ENCODE assay signal across 8 cellular contexts in the genomic region with DNA sequence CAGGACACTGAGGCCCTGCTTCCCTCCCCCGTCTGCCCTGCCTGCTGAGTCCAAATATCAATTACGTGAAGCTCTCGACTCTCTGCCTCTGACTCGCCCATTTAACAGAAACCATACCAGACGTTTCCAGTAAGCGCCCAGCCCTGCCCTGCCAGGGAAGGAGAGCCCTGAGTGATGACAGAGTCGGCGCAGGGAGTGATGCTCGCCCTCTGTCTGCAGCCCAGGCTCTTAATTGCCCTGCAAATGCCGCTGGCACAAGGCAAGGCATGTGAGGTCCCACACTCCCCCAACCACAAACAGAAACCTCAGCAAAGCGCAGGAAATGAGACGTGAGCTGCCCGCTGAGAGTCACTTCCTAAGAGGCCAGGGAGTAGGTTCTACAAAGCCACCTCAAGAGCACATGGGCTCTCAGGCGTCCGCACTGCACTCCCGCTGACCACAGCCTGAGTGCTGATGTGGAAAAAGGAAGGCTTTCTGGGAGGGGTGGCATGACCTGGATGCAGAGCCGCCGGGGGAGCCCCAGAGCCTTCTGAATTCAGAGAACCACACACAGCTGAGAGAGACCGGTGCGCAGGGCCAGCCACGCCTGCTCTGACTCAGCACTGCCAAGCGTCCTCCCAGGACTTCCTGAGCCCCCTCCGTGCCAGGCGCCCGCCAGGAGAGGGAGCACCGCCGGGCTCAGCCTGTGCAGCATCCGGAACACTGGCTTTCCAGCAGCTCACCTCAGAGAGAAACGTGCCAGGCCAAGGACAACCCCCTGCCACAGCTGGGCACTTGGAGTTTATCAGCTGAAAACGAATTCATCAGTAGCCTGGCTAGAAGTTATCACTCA. TPM values are rescaled to one million over a fixed set of nuclear protein-coding genes. Genes with fewer than 3 reads are reported as not detected.
DNase-seq lines count a peak whose midpoint lies in the region; ATAC-seq and TF ChIP-seq lines count a peak whose summit lies in the region.

No MANE protein-coding gene starts in this region.

- peak overlapping the region; percentile 90 to 99 (median 96) for H3K4me2 ChIP-seq in BLaER1 treated with 17β-estradiol and CSF1 and Interleukin-3, amounts not matched to agents 10 nM and 100 nM

- peaks cover 39 to 63% (median 53%) of the 10 kb centered on the region in 10 experiments for H3K4me1 ChIP-seq in BLaER1 treated with 17β-estradiol and CSF1 and Interleukin-3, amounts not matched to agents 10 nM and 100 nM
- peaks cover 35% of the 10 kb centered on the region for H3K4me1 ChIP-seq in mucosa of descending colon (ENCODE audit: low read depth)

- ATAC-seq in GM19025 (IDR thresholded peaks at IDR 0.05; ENCODE audit: low read depth, unreplicated experiment): peak; percentile 57
- peak; percentile 50 for ATAC-seq in HG03439 (IDR thresholded peaks at IDR 0.05; ENCODE audit: unreplicated experiment)
- peak; percentile 84 for ATAC-seq in mucosa of descending colon

- peaks cover 8 to 52% (median 42%) of the 10 kb centered on the region in 11 experiments; a peak in 17 of 22 replicates for H4K20me1 ChIP-seq in BLaER1 treated with 17β-estradiol and CSF1 and Interleukin-3, amounts not matched to agents 10 nM and 100 nM

- peak overlapping the region; percentile 36 to 86 (median 74); a peak in 21 of 22 replicates for H3K27ac ChIP-seq in BLaER1 treated with 17β-estradiol and CSF1 and Interleukin-3, amounts not matched to agents 10 nM and 100 nM

- no peaks in the 10 kb centered on the region for H3K36me3 ChIP-seq in BLaER1 treated with 17β-estradiol and CSF1 and Interleukin-3, amounts not matched to agents 10 nM and 100 nM
- no peaks in the 10 kb centered on the region for H3K36me3 ChIP-seq in mucosa of descending colon (ENCODE audit: low read depth)

- peak; percentile 98 for DNase-seq in NOMO-1 treated with dmso at 0.1 percent for 144 hours (lab: John Stamatoyannopoulos, UW; ENCODE audit: unreplicated experiment)
- peak; percentile 79 for DNase-seq in activated CD8-positive, alpha-beta memory T cell treated with anti-CD3 and anti-CD28 coated beads, Interleukin-2, amount 50 U/mL, for 4 hours
- DNase-seq in epidermal melanocyte (ENCODE audit: insufficient read length, low spot score): peak; percentile 90
- peak; percentile 87 to 94 (median 91) for DNase-seq in mucosa of descending colon
- DNase-seq in stimulated activated CD8-positive, alpha-beta memory T cell treated with anti-CD3 and anti-CD28 coated beads, Interleukin-2, amount 100 ng/mL, for 48 hours (ENCODE audit: low read depth in 2 of 2): peak; percentile 73 to 78

- peak overlapping the region in 9 of 10 experiments; percentile 32 to 62 (median 41); a peak in 16 of 20 replicates for H3K4me3 ChIP-seq in BLaER1 treated with 17β-estradiol and CSF1 and Interleukin-3, amounts not matched to agents 10 nM and 100 nM
- no peak overlapping the region for H3K4me3 ChIP-seq in mucosa of descending colon

- no peaks in the 10 kb centered on the region for H3K9me3 ChIP-seq in BLaER1 treated with 17β-estradiol and CSF1 and Interleukin-3, amounts not matched to agents 10 nM and 100 nM (replicated peaks in 1 of 11)
- no peaks in the 10 kb centered on the region for H3K9me3 ChIP-seq in mucosa of descending colon

- H3K9ac ChIP-seq in BLaER1 treated with 17β-estradiol and CSF1 and Interleukin-3, amounts not matched to agents 10 nM and 100 nM: peak overlapping the region; percentile 16 to 81 (median 64); a peak in 21 of 22 replicates

- peaks cover 31 to 72% (median 62%) of the 10 kb centered on the region in 11 experiments for H3K27me3 ChIP-seq in BLaER1 treated with 17β-estradiol and CSF1 and Interleukin-3, amounts not matched to agents 10 nM and 100 nM

- intact Hi-C loops in mucosa of descending colon (cut with DNase I, micrococcal nuclease): no loop called here

- peak; percentile 48 for TF ChIP-seq CTCF in mucosa of descending colon (IDR thresholded peaks at IDR 0.05)

RNA-seq across cellular contexts. Expression of gene ZFYVE28, which starts 5.3 kb away (rescaled TPM):
- 10 to 100 TPM; 32.4 to 56.4 (median 42.9) TPM for total RNA-seq in mucosa of descending colon

RNA-seq across cellular contexts. Expression of gene CFAP99, which starts 5.7 kb away (rescaled TPM):
- 1 to 10 TPM; 1.2 to 1.3 (median 1.2) TPM for total RNA-seq in mucosa of descending colon

RNA-seq across cellular contexts. Expression of gene RNF4, which starts 55.8 kb away (rescaled TPM):
- total RNA-seq in mucosa of descending colon: 10 to 100 TPM; 48.0 to 55.1 (median 51.9) TPM
